ENCODE assay signal across 18 cellular contexts in genomic region chr16:13983625-13984024, GRCh38.
DNase-seq lines count a peak whose midpoint lies in the region; ATAC-seq, FAIRE-seq and TF ChIP-seq lines count a peak whose summit lies in the region.
"Had no signal": no experiment of that assay in that cellular context is flagged by ENCODE, and none has a peak within 500 bp of the region (broad histone marks: within the 10 kb centered on the region; RNA-seq: fewer than 3 reads in every experiment).

No MANE protein-coding gene starts in this region.

- H3K36me3 Mint-ChIP-seq in astrocyte (ENCODE audit: low read depth, unreplicated experiment) = no peaks in the 10 kb centered on the region
- H3K36me3 Mint-ChIP-seq in mesothelial cell of epicardium = peaks cover 7% of the 10 kb centered on the region
- H3K36me3 Mint-ChIP-seq: CD4-positive, CD25-positive, alpha-beta regulatory T cell; CD8-positive, alpha-beta T cell had no signal

- H3K79me2 ChIP-seq in astrocyte (ENCODE audit: insufficient read depth, low read length) (no peaks in the 10 kb centered on the region), smooth muscle cell (ENCODE audit: low read depth) (no peaks in the 10 kb centered on the region)

- no peak overlapping the region for H2AFZ ChIP-seq in astrocyte (ENCODE audit: low read depth, low read length)
- H2AFZ ChIP-seq in smooth muscle cell (ENCODE audit: low read depth) = peak overlapping the region; percentile 67

- H3K9ac ChIP-seq in astrocyte (ENCODE audit: low read length) (no peak overlapping the region), smooth muscle cell (ENCODE audit: low read depth) (no peak overlapping the region)
- H3K9ac ChIP-seq: BLaER1 had no signal

- peak overlapping the region; percentile 73 for H3K27ac Mint-ChIP-seq in astrocyte (ENCODE audit: unreplicated experiment)
- peak overlapping the region; percentile 83 for H3K27ac Mint-ChIP-seq in mesothelial cell of epicardium
- H3K27ac Mint-ChIP-seq: CD8-positive, alpha-beta T cell had no signal

- no peak overlapping the region for H3K4me3 ChIP-seq in astrocyte (ENCODE audit: insufficient read depth, low read depth, low read length)
- H3K4me3 ChIP-seq in smooth muscle cell = no peak overlapping the region
- H3K4me3 ChIP-seq in breast epithelium = no peak overlapping the region
- H3K4me3 ChIP-seq: BLaER1, HAP-1 had no signal

- no peak for FAIRE-seq in astrocyte (lab: Jason Lieb, UNC)
- FAIRE-seq: G401.6, GM12892, H54 had no signal

- no peaks in the 10 kb centered on the region for H3K27me3 Mint-ChIP-seq in astrocyte (ENCODE audit: low read depth, unreplicated experiment)
- no peaks in the 10 kb centered on the region for H3K27me3 Mint-ChIP-seq in mesothelial cell of epicardium (ENCODE audit: low read depth)

- WGBS in smooth muscle cell (ENCODE audit: low lambda C conversion rate) = 78% methylated on average over 5 of the region's 5 CpGs

- no peak overlapping the region for H3K27ac ChIP-seq in astrocyte (ENCODE audit: low read depth, low read length)
- H3K27ac ChIP-seq in smooth muscle cell (ENCODE audit: low read depth) = peak overlapping the region; percentile 79
- no peak overlapping the region for H3K27ac ChIP-seq in breast epithelium
- H3K27ac ChIP-seq: BLaER1, C4-2B had no signal

- H3K9me3 ChIP-seq in astrocyte (ENCODE audit: insufficient read depth, low read depth, low read length) = peaks cover 5% of the 10 kb centered on the region
- peaks cover 13% of the 10 kb centered on the region for H3K9me3 ChIP-seq in smooth muscle cell (replicated peaks; ENCODE audit: low read depth)
- peaks cover 0 to 12% of the 10 kb centered on the region in 2 donors for H3K9me3 ChIP-seq in breast epithelium
- H3K9me3 ChIP-seq: BLaER1, Caco-2, HAP-1 had no signal

- peaks cover 6% of the 10 kb centered on the region for H3K4me1 Mint-ChIP-seq in astrocyte (ENCODE audit: low read depth, unreplicated experiment)
- peaks cover 9% of the 10 kb centered on the region for H3K4me1 Mint-ChIP-seq in mesothelial cell of epicardium
- H3K4me1 Mint-ChIP-seq: CD4-positive, CD25-positive, alpha-beta regulatory T cell had no signal

- no peak for TF ChIP-seq CTCF in astrocyte (IDR thresholded peaks at IDR 0.05; ENCODE audit: insufficient read depth, low read depth, low read length)
- TF ChIP-seq CTCF in mesothelial cell of epicardium (IDR thresholded peaks at IDR 0.05; ENCODE audit: unreplicated experiment) = no peak
- no peak for TF ChIP-seq CTCF in smooth muscle cell (IDR thresholded peaks at IDR 0.05; ENCODE audit: borderline replicate concordance, insufficient read depth, poor library complexity, severe bottlenecking)
- no peak for TF ChIP-seq CTCF in breast epithelium (IDR thresholded peaks at IDR 0.05)

- no peak for ATAC-seq in HG03439 (IDR thresholded peaks at IDR 0.05; ENCODE audit: unreplicated experiment)
- ATAC-seq: CD8-positive, alpha-beta T cell had no signal

- no peaks in the 10 kb centered on the region for H3F3A ChIP-seq in smooth muscle cell (ENCODE audit: low read depth)

- no peaks in the 10 kb centered on the region for H3K4me1 ChIP-seq in astrocyte (ENCODE audit: insufficient read depth, low read length)
- H3K4me1 ChIP-seq in smooth muscle cell (ENCODE audit: low read depth) = no peaks in the 10 kb centered on the region
- no peaks in the 10 kb centered on the region for H3K4me1 ChIP-seq in breast epithelium
- H3K4me1 ChIP-seq: BLaER1, Caco-2, HAP-1 had no signal

- H3K36me3 ChIP-seq in astrocyte (ENCODE audit: insufficient read depth, low read length) (no peaks in the 10 kb centered on the region), smooth muscle cell (ENCODE audit: low read depth) (no peaks in the 10 kb centered on the region), breast epithelium (no peaks in the 10 kb centered on the region)
- H3K36me3 ChIP-seq: BLaER1, HAP-1 had no signal

- H3K4me2 ChIP-seq in astrocyte (ENCODE audit: low read length) (no peak overlapping the region), smooth muscle cell (no peak overlapping the region)
- H3K4me2 ChIP-seq: BLaER1 had no signal

- no peak overlapping the region for H3K4me3 Mint-ChIP-seq in astrocyte (ENCODE audit: unreplicated experiment)
- no peak overlapping the region for H3K4me3 Mint-ChIP-seq in mesothelial cell of epicardium
- H3K4me3 Mint-ChIP-seq: CD4-positive, CD25-positive, alpha-beta regulatory T cell; CD8-positive, alpha-beta T cell had no signal

- H3K9me3 Mint-ChIP-seq in astrocyte (ENCODE audit: unreplicated experiment) (peaks cover 11% of the 10 kb centered on the region), mesothelial cell of epicardium (peaks cover 18% of the 10 kb centered on the region)

- H3K27me3 ChIP-seq in astrocyte (ENCODE audit: insufficient read depth, low read length) (no peaks in the 10 kb centered on the region), smooth muscle cell (ENCODE audit: low read depth) (no peaks in the 10 kb centered on the region), breast epithelium (no peaks in the 10 kb centered on the region)
- H3K27me3 ChIP-seq: BLaER1 had no signal

- H4K20me1 ChIP-seq in astrocyte (ENCODE audit: insufficient read depth, low read length) (no peaks in the 10 kb centered on the region), smooth muscle cell (ENCODE audit: low read depth) (no peaks in the 10 kb centered on the region)
- H4K20me1 ChIP-seq: BLaER1 had no signal

- DNase-seq in astrocyte (ENCODE audit: low read depth) (no peak), mesothelial cell of epicardium (ENCODE audit: low spot score in 2 of 2, unreplicated experiment in 2 of 2) (no peak), smooth muscle cell (lab: John Stamatoyannopoulos, UW; ENCODE audit: unreplicated experiment) (no peak), HCEC 1CT (no peak), breast epithelium (ENCODE audit: low spot score in 2 of 2) (no peak)
- DNase-seq: Caco-2; CD4-positive, CD25-positive, alpha-beta regulatory T cell; CD8-positive, alpha-beta T cell; DMS153; DND-41; GOT3 had no signal

- no peak for TF ChIP-seq POLR2A in breast epithelium (IDR thresholded peaks at IDR 0.05)

- intact Hi-C loops in breast epithelium (cut with DNase I; ENCODE audit: low total_unique reads) = no loop called here
